ENCODE assay signal across 18 cellular contexts in the genomic region with DNA sequence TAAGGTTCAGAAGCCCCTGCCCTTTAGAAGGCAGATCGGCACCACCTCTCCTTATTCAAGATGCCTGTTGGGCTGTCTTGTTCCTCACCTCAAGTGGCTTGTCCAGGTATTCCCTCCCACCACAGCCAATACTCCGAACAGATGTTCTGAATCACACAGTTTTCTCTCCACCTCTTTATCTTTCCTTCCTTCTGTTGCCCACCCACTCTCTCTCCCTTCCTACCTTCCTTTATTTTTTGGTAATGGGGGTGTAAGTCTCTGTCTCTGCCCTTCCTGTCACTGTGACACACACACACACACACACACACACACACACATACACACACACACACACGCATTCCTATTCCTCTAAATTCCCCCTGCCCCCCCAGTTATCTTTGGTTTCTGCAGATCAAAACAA. TPM values are rescaled to one million over a fixed set of nuclear protein-coding genes. Genes with fewer than 3 reads are reported as not detected.
DNase-seq lines count a peak whose midpoint lies in the region; ATAC-seq, FAIRE-seq and TF ChIP-seq lines count a peak whose summit lies in the region.
"Had no signal": no experiment of that assay in that cellular context is flagged by ENCODE, and none has a peak within 500 bp of the region (broad histone marks: within the 10 kb centered on the region; RNA-seq: fewer than 3 reads in every experiment).

No MANE protein-coding gene starts in this region.

- no peaks in the 10 kb centered on the region for H3K27me3 ChIP-seq in K562 (ENCODE audit: control insufficient read depth in 2 of 2, insufficient read depth in 2 of 2, low read length in 2 of 2)
- H3K27me3 ChIP-seq in neutrophil: no peaks in the 10 kb centered on the region
- H3K27me3 ChIP-seq in SK-N-SH (ENCODE audit: insufficient read depth): no peaks in the 10 kb centered on the region

- BruUV-seq in Calu3 (replicated peaks; lab: Mats Ljungman, UMichigan) (no TSS peak), K562 (replicated peaks; lab: Mats Ljungman, UMichigan) (no TSS peak)

- TF ChIP-seq CTCF in Calu3 (IDR thresholded peaks at IDR 0.05; ENCODE audit: unreplicated experiment) (no peak), K562 (IDR thresholded peaks at IDR 0.05 in 2 of 3, conservative IDR thresholded peaks at IDR 0.05 in 1 of 3; ENCODE audit: insufficient read depth in 2 of 3, low read depth in 1 of 3, low read length in 3 of 3) (no peak), neutrophil (IDR thresholded peaks at IDR 0.05) (no peak), SK-N-SH (IDR thresholded peaks at IDR 0.05) (no peak)

- DNase-seq in activated CD4-positive, alpha-beta memory T cell treated with anti-CD3 and anti-CD28 coated beads for 36 hours: peak; percentile 3
- no peak for DNase-seq in activated CD4-positive, alpha-beta memory T cell treated with anti-CD3 and anti-CD28 coated beads, Interleukin-2, amount 10 ng/mL, durations not matched to agents 7 days and 5 days
- DNase-seq in Calu3 (no peak), K562 (ENCODE audit: extremely low read depth in 1 of 4, low spot score in 3 of 4) (peak in 1 of 4 experiments; percentile 44), NCI-H2081 treated with DMSO at 0.1 percent for 48 hours (lab: John Stamatoyannopoulos, UW) (no peak), SK-N-SH (no peak), NCI-H1436 (lab: John Stamatoyannopoulos, UW) (no peak)
- DNase-seq: C1 segment of cervical spinal cord, GM23248, KBM-7, NCI-H1436 treated with DMSO at 0.1 percent for 48 hours, NCI-H2081, NCI-H510A had no signal

- peak overlapping the region; percentile 20; the same call in 1 of the 3 replicates for H3K27ac ChIP-seq in K562 (ENCODE audit: extremely low read depth, low read depth, low read length)
- H3K27ac ChIP-seq in neutrophil: peak overlapping the region; percentile 95
- no peak overlapping the region for H3K27ac ChIP-seq in SK-N-SH (ENCODE audit: low read depth in 2 of 2, low read length in 1 of 2)
- H3K27ac ChIP-seq: 22Rv1, GM23248, SK-N-MC had no signal

- peak overlapping the region; percentile 36 for H3K27ac Mint-ChIP-seq in activated CD4-positive, alpha-beta memory T cell treated with anti-CD3 and anti-CD28 coated beads for 36 hours
- no peak overlapping the region for H3K27ac Mint-ChIP-seq in activated CD4-positive, alpha-beta memory T cell treated with anti-CD3 and anti-CD28 coated beads, Interleukin-2, amount 10 ng/mL, durations not matched to agents 7 days and 5 days
- peak overlapping the region; percentile 82 for H3K27ac Mint-ChIP-seq in Calu3 (ENCODE audit: unreplicated experiment)

- H2AFZ ChIP-seq in K562 (ENCODE audit: low read depth, low read length): no peak overlapping the region; the same call in 1 of the 2 replicates
- H2AFZ ChIP-seq in SK-N-SH (ENCODE audit: low read depth): no peak overlapping the region
- H2AFZ ChIP-seq: GM23248 had no signal

- H3F3A ChIP-seq in SK-N-SH (replicated peaks; ENCODE audit: insufficient read depth): peaks cover 10% of the 10 kb centered on the region

- H3K4me2 ChIP-seq in K562 (ENCODE audit: insufficient read depth, low read length): no peak overlapping the region
- H3K4me2 ChIP-seq in SK-N-SH: no peak overlapping the region

- H3K27me3 Mint-ChIP-seq in activated CD4-positive, alpha-beta memory T cell treated with anti-CD3 and anti-CD28 coated beads for 36 hours: peaks cover 9% of the 10 kb centered on the region
- H3K27me3 Mint-ChIP-seq in activated CD4-positive, alpha-beta memory T cell treated with anti-CD3 and anti-CD28 coated beads, Interleukin-2, amount 10 ng/mL, durations not matched to agents 7 days and 5 days: peaks cover 24% of the 10 kb centered on the region
- no peaks in the 10 kb centered on the region for H3K27me3 Mint-ChIP-seq in Calu3 (ENCODE audit: unreplicated experiment)

- no peak; the same call in 1 of the 2 replicates for TF ChIP-seq EP300 in K562 (IDR thresholded peaks at IDR 0.05; ENCODE audit: low read length)
- TF ChIP-seq EP300 in SK-N-SH (IDR thresholded peaks at IDR 0.05; ENCODE audit: borderline replicate concordance in 1 of 2, low read depth in 1 of 2, low read length in 1 of 2): no peak

- H3K9ac ChIP-seq in K562 (ENCODE audit: insufficient read depth in 1 of 2, low read depth in 2 of 2, low read length in 2 of 2) (no peak overlapping the region), SK-N-SH (no peak overlapping the region)
- H3K9ac ChIP-seq: GM23248 had no signal

- no peak for ATAC-seq in K562
- ATAC-seq: Panc1, Right ventricle myocardium inferior had no signal

- in situ Hi-C loops in K562 (cut with MboI): no loop called here

- CTCF ChIA-PET in activated CD4-positive, alpha-beta memory T cell treated with anti-CD3 and anti-CD28 coated beads for 36 hours (lab: Charles Lee): interaction anchor here (1.2 to 3.1 kb wide), 2 partner anchors 11 to 123 kb away, joined by 7 to 11 read pairs; no protein-coding TSS in a partner anchor
- CTCF ChIA-PET in activated CD4-positive, alpha-beta memory T cell treated with anti-CD3 and anti-CD28 coated beads, Interleukin-2, amount 10 ng/mL, durations not matched to agents 7 days and 5 days (lab: Charles Lee): interaction anchor here (1.4 to 1.7 kb wide), 2 partner anchors 11 to 124 kb away, joined by 4 to 5 read pairs; no protein-coding TSS in a partner anchor
- CTCF ChIA-PET in Calu3 (lab: Charles Lee): interaction anchor here (1.0 to 1.9 kb wide), 4 partner anchors 9 to 22 kb away, joined by 3 to 12 read pairs (median 3); a partner anchor contains a TSS
- CTCF ChIA-PET in K562 (lab: Yijun Ruan, JAX; ENCODE audit: low intra/inter-chr PET ratio): no interaction called here
- CTCF ChIA-PET in SK-N-SH (lab: Yijun Ruan, JAX): interaction anchor here (0.8 to 7.4 kb wide), 5 partner anchors 11 to 149 kb away, joined by 3 to 47 read pairs (median 6); no protein-coding TSS in a partner anchor

- WGBS in K562 (ENCODE audit: insufficient coverage, low coverage, missing lambda C conversion rate): 30% methylated on average over 3 of the region's 3 CpGs
- 64% methylated on average over 3 of the region's 3 CpGs for WGBS in SK-N-SH (ENCODE audit: low lambda C conversion rate)

- no peaks in the 10 kb centered on the region for H3K9me2 ChIP-seq in SK-N-SH

- H3K9me1 ChIP-seq in K562 (ENCODE audit: control insufficient read depth, insufficient read depth, low read length): peaks cover 6% of the 10 kb centered on the region

- H3K36me3 Mint-ChIP-seq in activated CD4-positive, alpha-beta memory T cell treated with anti-CD3 and anti-CD28 coated beads for 36 hours: peaks cover 10% of the 10 kb centered on the region
- H3K36me3 Mint-ChIP-seq in activated CD4-positive, alpha-beta memory T cell treated with anti-CD3 and anti-CD28 coated beads, Interleukin-2, amount 10 ng/mL, durations not matched to agents 7 days and 5 days (ENCODE audit: low read depth): peaks cover 8% of the 10 kb centered on the region
- peaks cover 38% of the 10 kb centered on the region for H3K36me3 Mint-ChIP-seq in Calu3 (ENCODE audit: insufficient read depth, unreplicated experiment)

- TF ChIP-seq POLR2A in K562 (conservative IDR thresholded peaks at IDR 0.05): no peak

- peaks cover 6% of the 10 kb centered on the region for H3K36me3 ChIP-seq in K562 (ENCODE audit: control insufficient read depth, insufficient read depth, low read length)
- peaks cover 73% of the 10 kb centered on the region for H3K36me3 ChIP-seq in neutrophil
- peaks cover 4 to 8% of the 10 kb centered on the region in 2 experiments for H3K36me3 ChIP-seq in SK-N-SH (replicated peaks in 1 of 2; ENCODE audit: control insufficient read depth in 1 of 2, insufficient read depth in 2 of 2, low read length in 1 of 2)

- FAIRE-seq in K562 (lab: Jason Lieb, UNC): no peak

- H4K20me1 ChIP-seq in K562 (replicated peaks; ENCODE audit: control insufficient read depth, insufficient read depth, low read length): peaks cover 9% of the 10 kb centered on the region; the same call in 1 of the 2 replicates
- H4K20me1 ChIP-seq in SK-N-SH (ENCODE audit: insufficient read depth): peaks cover 7% of the 10 kb centered on the region; the same call in 1 of the 2 replicates

- H3K9me3 ChIP-seq in K562 (replicated peaks; ENCODE audit: control insufficient read depth, insufficient read depth, low read depth, low read length) (no peaks in the 10 kb centered on the region), neutrophil (no peaks in the 10 kb centered on the region), SK-N-SH (no peaks in the 10 kb centered on the region)

- peaks cover 44 to 47% of the 10 kb centered on the region in 2 experiments for H3K4me1 ChIP-seq in K562 (replicated peaks in 1 of 2; ENCODE audit: control insufficient read depth in 2 of 2, insufficient read depth in 2 of 2, low read length in 2 of 2)
- peaks cover 91 to 93% of the 10 kb centered on the region in 2 experiments for H3K4me1 ChIP-seq in neutrophil (ENCODE audit: control insufficient read depth in 1 of 2, insufficient read depth in 1 of 2, low read depth in 1 of 2, low read length in 1 of 2)
- peaks cover 0 to 5% of the 10 kb centered on the region in 2 experiments; a peak in 1 of 4 replicates for H3K4me1 ChIP-seq in SK-N-SH (ENCODE audit: control insufficient read depth in 1 of 2, insufficient read depth in 2 of 2, low read depth in 1 of 2, low read length in 1 of 2)

- POLR2A ChIA-PET in activated CD4-positive, alpha-beta memory T cell treated with anti-CD3 and anti-CD28 coated beads for 36 hours (lab: Charles Lee): no interaction called here
- POLR2A ChIA-PET in activated CD4-positive, alpha-beta memory T cell treated with anti-CD3 and anti-CD28 coated beads, Interleukin-2, amount 10 ng/mL, durations not matched to agents 7 days and 5 days (lab: Charles Lee): interaction anchor here (3.3 kb wide), 1 partner anchor 10 kb away, joined by 19 read pairs; a partner anchor contains a TSS
- POLR2A ChIA-PET in K562 (lab: Yijun Ruan, JAX) (interaction anchor here (0.9 to 11.8 kb wide), 2 partner anchors 7 to 10 kb away, joined by 3 to 327 read pairs; a partner anchor contains a TSS), SK-N-SH (lab: Yijun Ruan, JAX) (interaction anchor here (1.2 to 4.1 kb wide), 2 partner anchors 9 kb away, joined by 3 to 17 read pairs; a partner anchor contains a TSS)

- intact Hi-C loops in activated CD4-positive, alpha-beta memory T cell treated with anti-CD3 and anti-CD28 coated beads for 36 hours (cut with micrococcal nuclease): no loop called here
- intact Hi-C loops in Calu3 (cut with micrococcal nuclease; ENCODE audit: unreplicated experiment): no loop called here
- intact Hi-C loops in K562 (cut with micrococcal nuclease): no loop called here

- no peak overlapping the region for H3K4me3 Mint-ChIP-seq in activated CD4-positive, alpha-beta memory T cell treated with anti-CD3 and anti-CD28 coated beads for 36 hours
- no peak overlapping the region for H3K4me3 Mint-ChIP-seq in activated CD4-positive, alpha-beta memory T cell treated with anti-CD3 and anti-CD28 coated beads, Interleukin-2, amount 10 ng/mL, durations not matched to agents 7 days and 5 days
- no peak overlapping the region for H3K4me3 Mint-ChIP-seq in Calu3 (ENCODE audit: low read depth, unreplicated experiment)

- TF ChIP-seq RAD21 in K562 (CRISPR knock-in tag; conservative IDR thresholded peaks at IDR 0.05 in 1 of 2, IDR thresholded peaks at IDR 0.05 in 1 of 2): no peak
- TF ChIP-seq RAD21 in SK-N-SH (IDR thresholded peaks at IDR 0.05; ENCODE audit: low read length): no peak

- no peaks in the 10 kb centered on the region for H3K9me3 Mint-ChIP-seq in activated CD4-positive, alpha-beta memory T cell treated with anti-CD3 and anti-CD28 coated beads for 36 hours
- no peaks in the 10 kb centered on the region for H3K9me3 Mint-ChIP-seq in activated CD4-positive, alpha-beta memory T cell treated with anti-CD3 and anti-CD28 coated beads, Interleukin-2, amount 10 ng/mL, durations not matched to agents 7 days and 5 days
- H3K9me3 Mint-ChIP-seq in Calu3 (ENCODE audit: low read depth, unreplicated experiment): no peaks in the 10 kb centered on the region

- peaks cover 24% of the 10 kb centered on the region for H3K4me1 Mint-ChIP-seq in activated CD4-positive, alpha-beta memory T cell treated with anti-CD3 and anti-CD28 coated beads for 36 hours (ENCODE audit: low read depth)
- H3K4me1 Mint-ChIP-seq in activated CD4-positive, alpha-beta memory T cell treated with anti-CD3 and anti-CD28 coated beads, Interleukin-2, amount 10 ng/mL, durations not matched to agents 7 days and 5 days: peaks cover 21% of the 10 kb centered on the region
- peaks cover 36% of the 10 kb centered on the region for H3K4me1 Mint-ChIP-seq in Calu3 (ENCODE audit: low read depth, unreplicated experiment)

- H3K4me3 ChIP-seq in K562 (no peak overlapping the region), neutrophil (ENCODE audit: low read depth in 1 of 2, low read length in 1 of 2) (peak overlapping the region; percentile 1 to 78), SK-N-SH (ENCODE audit: low read depth in 2 of 2, low read length in 1 of 2) (no peak overlapping the region)
- H3K4me3 ChIP-seq: GM23248, SK-N-MC had no signal

- H3K79me2 ChIP-seq in K562 (ENCODE audit: control insufficient read depth, insufficient read depth, low read length) (0 out of 3 replicates have a peak, but pooled peaks cover 3% of the 10 kb centered on the region), SK-N-SH (ENCODE audit: insufficient read depth) (no peaks in the 10 kb centered on the region)

RNA-seq across cellular contexts. Expression of a gene that starts 8.4 kb away (rescaled TPM):
- under 1 TPM; 0.41 to 0.48 TPM for total RNA-seq in activated CD4-positive, alpha-beta memory T cell treated with anti-CD3 and anti-CD28 coated beads for 36 hours
- total RNA-seq in activated CD4-positive, alpha-beta memory T cell treated with anti-CD3 and anti-CD28 coated beads, Interleukin-2, amount 10 ng/mL, durations not matched to agents 7 days and 5 days: under 1 TPM; 0.25 to 0.30 TPM
- 0.78 and 1.1 TPM in 2 replicates for total RNA-seq in Calu3 (2022)
- total RNA-seq in K562 (2011; cell fraction: chromatin; rRNA removed; ENCODE audit: low replicate concordance): 4.5 and 6.1 TPM in 2 replicates
- total RNA-seq in K562 (2011; cell fraction: nucleolus; rRNA removed): 4.7 and 5.5 TPM in 2 replicates
- total RNA-seq in K562 (2011; cell fraction: nucleoplasm; rRNA removed): 4.4 and 5.5 TPM in 2 replicates
- total RNA-seq in K562 (2014; rRNA removed): 0.36 and 0.61 TPM in 2 replicates
- total RNA-seq in K562 (2014; rRNA removed; fragmentation: Illumina TruSeq; extraction: Trizol): 0.35 and 0.40 TPM in 2 replicates
- total RNA-seq in K562 (2015; rRNA removed; fragmentation: Illumina TruSeq; extraction: Trizol): 0.07 and 0.11 TPM in 2 replicates
- 0.85 and 1.0 TPM in 2 replicates for total RNA-seq in K562 (2021)
- 0.22 and 0.49 TPM in 2 replicates for polyA plus RNA-seq in K562 (2011; rRNA removed)
- polyA plus RNA-seq in K562 (2011; cell fraction: cytosol; rRNA removed): 0.15 and 0.35 TPM in 2 replicates
- 1.4 and 1.9 TPM in 2 replicates for polyA plus RNA-seq in K562 (2011; cell fraction: nucleus; rRNA removed)
- 1.0 and 15.0 TPM in 2 replicates for polyA plus RNA-seq in K562 (2012)
- polyA plus RNA-seq in K562 (2014; fragmentation: Illumina TruSeq; extraction: Trizol): 0.73 and 0.86 TPM in 2 replicates
- under 1 TPM; 0.27 to 0.62 TPM for polyA plus RNA-seq in K562 (2014; fragmentation: Nextera tagmentation; extraction: Ambion mirVana)
- polyA plus RNA-seq in K562 (2014; rRNA removed): 1.3 TPM in 2 replicates
- 0.28 and 0.66 TPM in 2 replicates for polyA minus RNA-seq in K562 (2011; rRNA and poly(A)+ RNA removed)
- not detected in 2 replicates for polyA minus RNA-seq in K562 (2011; cell fraction: cytosol; rRNA and poly(A)+ RNA removed)
- polyA minus RNA-seq in K562 (2011; cell fraction: nucleus; rRNA and poly(A)+ RNA removed): 0.67 and 2.3 TPM in 2 replicates
- polyA plus RNA-seq in SK-N-SH (2012; rRNA removed): 0.30 and 0.47 TPM in 2 replicates
- 0.12 and 0.13 TPM in 2 replicates for polyA plus RNA-seq in SK-N-SH (2012; cell fraction: cytosol; rRNA removed)
- polyA plus RNA-seq in SK-N-SH (2012; cell fraction: nucleus; rRNA removed): 2.0 and 2.8 TPM in 2 replicates

RNA-seq across cellular contexts. Expression of a gene that starts 8.8 kb away (rescaled TPM):
- 100 to 1,000 TPM; 915 to 922 TPM for total RNA-seq in activated CD4-positive, alpha-beta memory T cell treated with anti-CD3 and anti-CD28 coated beads for 36 hours
- total RNA-seq in activated CD4-positive, alpha-beta memory T cell treated with anti-CD3 and anti-CD28 coated beads, Interleukin-2, amount 10 ng/mL, durations not matched to agents 7 days and 5 days: 1,000 to 10,000 TPM; 1,164 to 1,189 TPM
- total RNA-seq in Calu3 (2022) (1,555 and 1,627 TPM in 2 replicates), K562 (2014; rRNA removed) (542 and 714 TPM in 2 replicates), K562 (2014; rRNA removed; fragmentation: Illumina TruSeq; extraction: Trizol) (854 and 941 TPM in 2 replicates), K562 (2015; rRNA removed; fragmentation: Illumina TruSeq; extraction: Trizol) (794 and 802 TPM in 2 replicates), K562 (2021) (1,987 and 1,991 TPM in 2 replicates)
- total RNA-seq in K562 (2011; cell fraction: chromatin; rRNA removed; ENCODE audit: low replicate concordance): 340 and 424 TPM in 2 replicates
- total RNA-seq in K562 (2011; cell fraction: nucleolus; rRNA removed): 235 and 254 TPM in 2 replicates
- total RNA-seq in K562 (2011; cell fraction: nucleoplasm; rRNA removed): 466 and 809 TPM in 2 replicates
- polyA plus RNA-seq in K562 (2011; rRNA removed) (692 and 749 TPM in 2 replicates), K562 (2014; fragmentation: Illumina TruSeq; extraction: Trizol) (2,369 and 3,146 TPM in 2 replicates), K562 (2014; fragmentation: Nextera tagmentation; extraction: Ambion mirVana) (100 to 1,000 TPM; 370 to 426 TPM), K562 (2014; rRNA removed) (1,104 and 1,916 TPM in 2 replicates), SK-N-SH (2012; rRNA removed) (879 and 1,229 TPM in 2 replicates)
- polyA plus RNA-seq in K562 (2011; cell fraction: cytosol; rRNA removed): 753 and 1,113 TPM in 2 replicates
- polyA plus RNA-seq in K562 (2011; cell fraction: nucleus; rRNA removed): 360 and 464 TPM in 2 replicates
- polyA plus RNA-seq in K562 (2012): 2,840 and 5,114 TPM in 2 replicates
- polyA minus RNA-seq in K562 (2011; rRNA and poly(A)+ RNA removed): 797 and 971 TPM in 2 replicates
- polyA minus RNA-seq in K562 (2011; cell fraction: cytosol; rRNA and poly(A)+ RNA removed): 687 and 1,035 TPM in 2 replicates
- 101 and 228 TPM in 2 replicates for polyA minus RNA-seq in K562 (2011; cell fraction: nucleus; rRNA and poly(A)+ RNA removed)
- polyA plus RNA-seq in SK-N-SH (2012; cell fraction: cytosol; rRNA removed): 2,322 and 2,767 TPM in 2 replicates
- polyA plus RNA-seq in SK-N-SH (2012; cell fraction: nucleus; rRNA removed): 269 and 354 TPM in 2 replicates

RNA-seq across cellular contexts. Expression of a gene that starts 41.2 kb away (rescaled TPM):
- total RNA-seq in activated CD4-positive, alpha-beta memory T cell treated with anti-CD3 and anti-CD28 coated beads for 36 hours: under 1 TPM; 0.10 to 0.21 TPM
- total RNA-seq in activated CD4-positive, alpha-beta memory T cell treated with anti-CD3 and anti-CD28 coated beads, Interleukin-2, amount 10 ng/mL, durations not matched to agents 7 days and 5 days: not detected
- total RNA-seq in Calu3 (2022) (0.76 and 2.4 TPM in 2 replicates), K562 (2014; rRNA removed) (17.6 and 19.8 TPM in 2 replicates), K562 (2014; rRNA removed; fragmentation: Illumina TruSeq; extraction: Trizol) (2.0 and 3.7 TPM in 2 replicates), K562 (2015; rRNA removed; fragmentation: Illumina TruSeq; extraction: Trizol) (8.9 and 10.3 TPM in 2 replicates), K562 (2021) (42.6 and 46.2 TPM in 2 replicates)
- total RNA-seq in K562 (2011; cell fraction: chromatin; rRNA removed; ENCODE audit: low replicate concordance): 21.2 and 46.4 TPM in 2 replicates
- 27.3 and 33.0 TPM in 2 replicates for total RNA-seq in K562 (2011; cell fraction: nucleolus; rRNA removed)
- 19.3 and 24.0 TPM in 2 replicates for total RNA-seq in K562 (2011; cell fraction: nucleoplasm; rRNA removed)
- polyA plus RNA-seq in K562 (2011; rRNA removed) (15.5 and 17.7 TPM in 2 replicates), K562 (2014; fragmentation: Illumina TruSeq; extraction: Trizol) (25.1 and 31.8 TPM in 2 replicates), K562 (2014; fragmentation: Nextera tagmentation; extraction: Ambion mirVana) (under 1 TPM; 0.15 to 0.25 TPM), K562 (2014; rRNA removed) (28.2 and 29.7 TPM in 2 replicates), SK-N-SH (2012; rRNA removed) (9.8 and 10.2 TPM in 2 replicates)
- 18.3 and 41.7 TPM in 2 replicates for polyA plus RNA-seq in K562 (2011; cell fraction: cytosol; rRNA removed)
- 25.8 and 42.6 TPM in 2 replicates for polyA plus RNA-seq in K562 (2011; cell fraction: nucleus; rRNA removed)
- 15.9 and 29.1 TPM in 2 replicates for polyA plus RNA-seq in K562 (2012)
- 6.1 and 11.2 TPM in 2 replicates for polyA minus RNA-seq in K562 (2011; rRNA and poly(A)+ RNA removed)
- 22.8 and 26.0 TPM in 2 replicates for polyA minus RNA-seq in K562 (2011; cell fraction: cytosol; rRNA and poly(A)+ RNA removed)
- 13.3 and 13.9 TPM in 2 replicates for polyA minus RNA-seq in K562 (2011; cell fraction: nucleus; rRNA and poly(A)+ RNA removed)
- 4.8 and 7.2 TPM in 2 replicates for polyA plus RNA-seq in SK-N-SH (2012; cell fraction: cytosol; rRNA removed)
- 14.6 and 16.0 TPM in 2 replicates for polyA plus RNA-seq in SK-N-SH (2012; cell fraction: nucleus; rRNA removed)

Comparison
In these comparisons a context has a peak if more than half of its experiments do, and no peak if none do; other contexts are left out.
1. H3K27ac ChIP-seq: peak in K562 (single experiment) and neutrophil (single experiment); none in SK-N-SH (0 of 2).
2. H3K4me3 ChIP-seq: peak in neutrophil (2 of 2); none in K562 (single experiment) and SK-N-SH (0 of 2).